ENCODE assay signal across 7 cellular contexts in the genomic region with DNA sequence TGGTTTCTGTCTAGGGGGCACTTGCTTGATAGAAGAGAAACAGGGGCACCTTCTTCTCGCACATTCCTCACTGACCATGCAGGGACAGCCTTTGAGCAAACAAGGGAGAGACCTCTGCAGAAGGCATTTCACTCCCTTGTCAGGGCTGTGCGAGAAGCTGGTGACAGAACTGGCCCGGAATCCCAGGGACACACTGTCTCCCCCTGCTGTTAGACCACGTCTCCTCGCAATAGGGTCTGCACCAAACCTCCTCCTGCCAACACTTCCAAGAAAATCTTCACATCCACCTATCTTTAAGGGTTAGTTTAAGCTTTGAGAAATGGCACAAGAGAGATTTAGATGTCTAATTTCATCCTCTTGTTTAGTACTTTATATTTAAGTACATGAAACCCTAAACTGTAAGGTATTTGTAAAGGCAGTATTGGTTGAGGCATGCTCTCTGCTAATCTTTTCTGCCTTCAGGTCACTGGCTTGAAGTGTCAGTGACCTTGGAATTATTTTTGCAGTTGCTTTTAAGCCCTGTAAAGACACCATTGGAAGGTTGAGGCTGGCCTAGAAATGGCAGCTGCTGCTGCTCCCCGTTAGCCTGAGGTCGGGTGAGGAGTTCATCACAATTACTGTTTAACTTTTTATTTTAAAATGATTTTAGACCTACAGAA. TPM values are rescaled to one million over a fixed set of nuclear protein-coding genes. Genes with fewer than 3 reads are reported as not detected.
DNase-seq lines count a peak whose midpoint lies in the region; ATAC-seq, FAIRE-seq and TF ChIP-seq lines count a peak whose summit lies in the region.

No MANE protein-coding gene starts in this region.

- CTCF ChIA-PET in GM10248 (lab: Yijun Ruan, JAX) = interaction anchor here (0.7 to 2.1 kb wide), 3 partner anchors 10 to 31 kb away, joined by 3 to 28 read pairs (median 6); no protein-coding TSS in a partner anchor

- no peaks in the 10 kb centered on the region for H4K20me1 ChIP-seq in KMS-11 (ENCODE audit: insufficient read depth)

- WGBS in small intestine, 3 donors = 41 to 50% (median 47%) methylated on average over 7 of the region's 7 CpGs

- no peak overlapping the region for H3K9ac ChIP-seq in KMS-11

- H3K27me3 ChIP-seq in KMS-11 (ENCODE audit: insufficient read depth, low read depth) (no peaks in the 10 kb centered on the region), small intestine (ENCODE audit: control insufficient read depth in 2 of 2, insufficient read depth in 2 of 2, low read length in 2 of 2) (peaks cover 0 to under 1% of the 10 kb centered on the region in 2 donors)

- no peak overlapping the region for H2AFZ ChIP-seq in KMS-11 (ENCODE audit: low read depth)

- DNase-seq in GM10248 (ENCODE audit: extremely low spot score) = peak; percentile 51
- peak; percentile 7 for DNase-seq in activated CD4-positive, alpha-beta T cell treated with anti-CD3 and anti-CD28 coated beads, Interleukin-2, amount 50 U/mL, for 1 hour
- DNase-seq in Right ventricle myocardium superior = peak; percentile 46
- DNase-seq in small intestine = peak; percentile 26

- intact Hi-C loops in Right ventricle myocardium superior (cut with DNase I) = loop anchor here (5.0 kb wide), 1 partner anchor 39 kb away; the partner anchor contains the start of gene RBM20

- ATAC-seq in Right ventricle myocardium superior (ENCODE audit: poor library complexity) (peak; percentile 54), GM19455 (IDR thresholded peaks at IDR 0.05; ENCODE audit: unreplicated experiment) (no peak), GM21526 (IDR thresholded peaks at IDR 0.05; ENCODE audit: low FRiP score, unreplicated experiment) (no peak)

- H3K4me1 ChIP-seq in KMS-11 (ENCODE audit: low read depth, poor library complexity, severe bottlenecking) = no peaks in the 10 kb centered on the region
- H3K4me1 ChIP-seq in small intestine (ENCODE audit: control insufficient read depth in 2 of 2, insufficient read depth in 1 of 2, low read depth in 1 of 2, low read length in 1 of 2) = no peaks in the 10 kb centered on the region

- H3K79me2 ChIP-seq in KMS-11 (ENCODE audit: insufficient read depth, low read depth) = no peaks in the 10 kb centered on the region

- H3K36me3 ChIP-seq in KMS-11 (ENCODE audit: insufficient read depth) (no peaks in the 10 kb centered on the region), small intestine (ENCODE audit: control insufficient read depth in 2 of 2, insufficient read depth in 2 of 2, low read length in 2 of 2) (no peaks in the 10 kb centered on the region)

- TF ChIP-seq CTCF in GM10248 (IDR thresholded peaks at IDR 0.05; ENCODE audit: control extremely low read depth, extremely low read depth, low read depth, missing control alignments) = peak; percentile 24
- TF ChIP-seq CTCF in KMS-11 (conservative IDR thresholded peaks at IDR 0.05; ENCODE audit: low read depth, low read length) = 0 out of 2 replicates have a peak, but pooled peaks have one; percentile 14

- FAIRE-seq in small intestine (lab: Jason Lieb, UNC) = no peak

- H3K4me3 ChIP-seq in KMS-11 (IDR thresholded peaks at IDR 0.05; ENCODE audit: insufficient read depth, low read depth, low read length) = no peak overlapping the region
- no peak overlapping the region for H3K4me3 ChIP-seq in small intestine (ENCODE audit: low read depth in 1 of 2, low read length in 2 of 2)

- no peaks in the 10 kb centered on the region for H3K9me3 ChIP-seq in small intestine (ENCODE audit: control insufficient read depth, low read depth)

- no peak overlapping the region for H3K4me2 ChIP-seq in KMS-11

- POLR2A ChIA-PET in GM10248 (lab: Yijun Ruan, JAX) = no interaction called here

- H3K27ac ChIP-seq in KMS-11 (no peak overlapping the region), small intestine (ENCODE audit: low read depth in 1 of 2, low read length in 1 of 2) (no peak overlapping the region)

RNA-seq across cellular contexts. Expression of gene RBM20, which starts 37.0 kb away (rescaled TPM):
- 103 TPM for total RNA-seq in Right ventricle myocardium superior
- under 1 TPM in 2 of 3 donors, not detected in 1; under 0.01 to 0.36 TPM for polyA plus RNA-seq in small intestine
